ENCODE assay signal across 12 cellular contexts in genomic region chr20:37756234-37756633, GRCh38.
DNase-seq lines count a peak whose midpoint lies in the region; ATAC-seq and TF ChIP-seq lines count a peak whose summit lies in the region.
"Had no signal": no experiment of that assay in that cellular context is flagged by ENCODE, and none has a peak within 500 bp of the region (broad histone marks: within the 10 kb centered on the region; RNA-seq: fewer than 3 reads in every experiment).

No MANE protein-coding gene starts in this region.

- H3K9me3 ChIP-seq in HEK293 (ENCODE audit: control insufficient read depth, insufficient read depth, low read depth, low read length) (no peaks in the 10 kb centered on the region), spleen (no peaks in the 10 kb centered on the region)
- H3K9me3 ChIP-seq: Caco-2 had no signal

- no peak for TF ChIP-seq POLR2A in spleen (IDR thresholded peaks at IDR 0.05)

- no peaks in the 10 kb centered on the region for H3K27me3 ChIP-seq in spleen (replicated peaks in 1 of 7)

- H3K9me3 Mint-ChIP-seq in memory B cell = no peaks in the 10 kb centered on the region
- H3K9me3 Mint-ChIP-seq: CD4-positive, alpha-beta T cell; GM23338 had no signal

- peak overlapping the region; percentile 46 for H3K27ac Mint-ChIP-seq in memory B cell
- H3K27ac Mint-ChIP-seq: B cell; CD4-positive, alpha-beta T cell; GM23338 had no signal

- H3K27ac ChIP-seq in HEK293 (ENCODE audit: extremely low read depth, low read depth, low read length) = no peak overlapping the region
- peak overlapping the region; percentile 37 for H3K27ac ChIP-seq in VCaP
- no peak overlapping the region for H3K27ac ChIP-seq in spleen

- H3K4me1 Mint-ChIP-seq in memory B cell = peaks cover 15% of the 10 kb centered on the region

- H3K4me1 ChIP-seq in HEK293 (ENCODE audit: control insufficient read depth, insufficient read depth, low read length) = peaks cover 3% of the 10 kb centered on the region; the same call in 1 of the 2 replicates
- H3K4me1 ChIP-seq in spleen = peaks cover 0 to 8% (median 2%) of the 10 kb centered on the region in 6 donors
- H3K4me1 ChIP-seq: Caco-2 had no signal

- H3K36me3 ChIP-seq in HEK293 (ENCODE audit: control insufficient read depth in 2 of 2, insufficient read depth in 1 of 2, low read length in 2 of 2) (peaks cover 0 to 19% of the 10 kb centered on the region in 2 experiments; a peak in 1 of 3 replicates), spleen (peaks cover 5 to 85% (median 25%) of the 10 kb centered on the region in 6 donors)

- H3K4me3 ChIP-seq in HEK293 (ENCODE audit: low read depth, low read length) (no peak overlapping the region), spleen (no peak overlapping the region)
- H3K4me3 ChIP-seq: GM23338 had no signal

- WGBS in spleen, 5 donors = 50 to 94% (median 83%) methylated on average over 2 of the region's 2 CpGs

- no peak overlapping the region for H3K4me3 Mint-ChIP-seq in memory B cell
- H3K4me3 Mint-ChIP-seq: B cell; CD4-positive, alpha-beta T cell; GM23338 had no signal

- DNase-seq in memory B cell (ENCODE audit: low spot score in 2 of 2) = no peak
- no peak for DNase-seq in spleen
- DNase-seq in glomerular visceral epithelial cell (ENCODE audit: extremely low spot score) = no peak
- DNase-seq: CD4-positive, alpha-beta T cell; GDM1; HCEC 1CT had no signal

- H3K27me3 Mint-ChIP-seq in memory B cell = no peaks in the 10 kb centered on the region
- H3K27me3 Mint-ChIP-seq: B cell; CD4-positive, alpha-beta T cell had no signal

- TF ChIP-seq CTCF in HEK293 (tag by site-specific recombination; IDR thresholded peaks at IDR 0.05) = no peak
- no peak for TF ChIP-seq CTCF in VCaP (conservative IDR thresholded peaks at IDR 0.05)
- no peak for TF ChIP-seq CTCF in spleen (IDR thresholded peaks at IDR 0.05 in 8 of 11, conservative IDR thresholded peaks at IDR 0.05 in 3 of 11)

- peaks cover 26% of the 10 kb centered on the region for H3K36me3 Mint-ChIP-seq in memory B cell

- ATAC-seq in memory B cell (ENCODE audit: low read depth) (no peak), GM21737 (IDR thresholded peaks at IDR 0.05; ENCODE audit: unreplicated experiment) (no peak)
- ATAC-seq: GM23338 had no signal

- intact Hi-C loops in spleen (cut with DNase I; ENCODE audit: low total_unique reads) = no loop called here

- POLR2A ChIA-PET in HEK293 (lab: Yijun Ruan, JAX) = no interaction called here

- CTCF ChIA-PET in HEK293 (lab: Yijun Ruan, JAX) = interaction anchor here (0.7 kb wide), 1 partner anchor 170 kb away, joined by 3 read pairs; no protein-coding TSS in a partner anchor

TF ChIP-seq in HEK293, 187 proteins besides CTCF, POLR2A, EP300 and RAD21:
- TF ChIP-seq HOXC10 (CRISPR knock-in tag; IDR thresholded peaks at IDR 0.05) = no peak
- TF ChIP-seq ZNF596 (tag by site-specific recombination; IDR thresholded peaks at IDR 0.05) = 0 out of 2 replicates have a peak, but pooled peaks have one; percentile 37
- TF ChIP-seq ZNF677 (tag by site-specific recombination; IDR thresholded peaks at IDR 0.05) = no peak
- no peak for TF ChIP-seq ZNF202 (tag by site-specific recombination; IDR thresholded peaks at IDR 0.05; ENCODE audit: borderline replicate concordance)
- TF ChIP-seq KLF8 (tag by site-specific recombination; IDR thresholded peaks at IDR 0.05) = no peak
- peak; percentile 96 for TF ChIP-seq ZSCAN4 (tag by site-specific recombination; IDR thresholded peaks at IDR 0.05)
- TF ChIP-seq FEZF1 (tag by site-specific recombination; IDR thresholded peaks at IDR 0.05) = no peak
- no peak for TF ChIP-seq TCF7L2 (IDR thresholded peaks at IDR 0.05; ENCODE audit: borderline replicate concordance, low read depth, low read length)
- peak; percentile 68 for TF ChIP-seq PRDM1 (tag by site-specific recombination; IDR thresholded peaks at IDR 0.05)
